ENCODE assay signal across 8 cellular contexts in the genomic region with DNA sequence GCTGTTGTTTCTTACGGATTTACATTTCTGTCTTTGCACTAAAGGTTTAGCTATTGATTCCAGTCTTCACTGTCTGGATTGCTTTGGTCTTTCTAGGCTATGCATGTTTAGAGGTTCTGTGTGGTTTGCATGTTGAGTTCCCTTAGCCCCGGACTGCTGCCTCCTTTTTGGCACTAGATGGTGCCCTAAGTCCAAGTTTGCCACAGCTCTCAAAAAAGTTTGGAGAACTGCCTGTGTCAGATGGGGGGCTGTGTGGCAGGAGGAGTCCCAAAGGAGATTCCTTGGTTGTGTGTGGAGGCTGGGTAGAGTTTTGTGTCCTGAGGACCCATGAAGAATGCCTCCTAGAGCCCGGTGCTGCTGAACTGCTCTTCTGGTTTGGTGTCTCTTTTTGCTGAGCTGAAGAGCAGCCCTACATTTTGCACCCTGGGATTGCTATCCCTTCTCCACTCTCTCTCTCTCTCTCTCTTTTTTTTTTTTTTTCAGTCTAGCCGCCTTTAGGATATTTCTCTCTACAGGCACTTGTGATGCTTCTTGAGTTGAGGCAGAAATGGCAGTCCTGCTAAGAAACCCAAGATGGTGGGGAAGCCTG.
DNase-seq lines count a peak whose midpoint lies in the region; ATAC-seq and TF ChIP-seq lines count a peak whose summit lies in the region.

No MANE protein-coding gene starts in this region.

- H3K4me1 ChIP-seq in left ventricle myocardium inferior = no peaks in the 10 kb centered on the region

- POLR2A ChIA-PET in GM10248 (lab: Yijun Ruan, JAX) = no interaction called here

- no peak overlapping the region for H3K27ac Mint-ChIP-seq in HFFc6
- no peak overlapping the region for H3K27ac Mint-ChIP-seq in activated T-helper 1 cell treated with anti-CD3 and anti-CD28 coated beads, Interleukin-12 subunit alpha, Interleukin-12 subunit beta, Interleukin-2, Interleukin-4 antibody, amounts not matched to agents 30 ng/mL and 10 ng/mL and 1 ng/mL, durations not matched to agents 14 hours and 24 hours and 36 hours
- no peak overlapping the region for H3K27ac Mint-ChIP-seq in stimulated activated naive B cell treated with anti-CD40 and anti-IgM and Interleukin-4, amounts not matched to agents 10 μg/mL and 1 μg/mL and 100 μg/mL, for 72 hours

- no peak overlapping the region for H3K4me3 Mint-ChIP-seq in HFFc6
- no peak overlapping the region for H3K4me3 Mint-ChIP-seq in activated T-helper 1 cell treated with anti-CD3 and anti-CD28 coated beads, Interleukin-12 subunit alpha, Interleukin-12 subunit beta, Interleukin-2, Interleukin-4 antibody, amounts not matched to agents 30 ng/mL and 10 ng/mL and 1 ng/mL, durations not matched to agents 14 hours and 24 hours and 36 hours
- H3K4me3 Mint-ChIP-seq in stimulated activated naive B cell treated with anti-CD40 and anti-IgM and Interleukin-4, amounts not matched to agents 10 μg/mL and 1 μg/mL and 100 μg/mL, for 72 hours = no peak overlapping the region

- no peaks in the 10 kb centered on the region; the same call in 1 of the 2 replicates for H3K36me3 Mint-ChIP-seq in HFFc6 (ENCODE audit: low read depth)
- no peaks in the 10 kb centered on the region for H3K36me3 Mint-ChIP-seq in activated T-helper 1 cell treated with anti-CD3 and anti-CD28 coated beads, Interleukin-12 subunit alpha, Interleukin-12 subunit beta, Interleukin-2, Interleukin-4 antibody, amounts not matched to agents 30 ng/mL and 10 ng/mL and 1 ng/mL, durations not matched to agents 14 hours and 24 hours and 36 hours (ENCODE audit: low read depth)
- H3K36me3 Mint-ChIP-seq in stimulated activated naive B cell treated with anti-CD40 and anti-IgM and Interleukin-4, amounts not matched to agents 10 μg/mL and 1 μg/mL and 100 μg/mL, for 72 hours = no peaks in the 10 kb centered on the region

- intact Hi-C loops in activated T-helper 1 cell treated with anti-CD3 and anti-CD28 coated beads, Interleukin-12 subunit alpha, Interleukin-12 subunit beta, Interleukin-2, Interleukin-4 antibody, amounts not matched to agents 30 ng/mL and 10 ng/mL and 1 ng/mL, durations not matched to agents 14 hours and 24 hours and 36 hours (cut with micrococcal nuclease) = loop anchor here (1.0 to 5.0 kb wide), 4 partner anchors 124 to 380 kb away; no protein-coding TSS in a partner anchor
- intact Hi-C loops in left ventricle myocardium inferior (cut with micrococcal nuclease) = loop anchor here (5.0 kb wide), 1 partner anchor 381 kb away; no protein-coding TSS in a partner anchor

- no peak overlapping the region for H3K4me3 ChIP-seq in left ventricle myocardium inferior

- DNase-seq in A172 (ENCODE audit: low spot score) (peak; percentile 18), GM10248 (ENCODE audit: extremely low spot score) (peak; percentile 32), HFFc6 (peak; percentile 64), NCI-H226 (peak; percentile 15), left ventricle myocardium inferior (no peak)
- DNase-seq in activated T-helper 1 cell treated with anti-CD3 and anti-CD28 coated beads, Interleukin-12 subunit alpha, Interleukin-12 subunit beta, Interleukin-2, Interleukin-4 antibody, amounts not matched to agents 30 ng/mL and 10 ng/mL and 1 ng/mL, durations not matched to agents 14 hours and 24 hours and 36 hours (ENCODE audit: low spot score) = peak; percentile 11
- DNase-seq in stimulated activated naive B cell treated with anti-CD40 and anti-IgM and Interleukin-4, amounts not matched to agents 10 μg/mL and 1 μg/mL and 100 μg/mL, for 72 hours = peak; percentile 13
- no peak for DNase-seq in activated effector memory CD4-positive, alpha-beta T cell treated with anti-CD3 and anti-CD28 coated beads, Interleukin-2, amount 50 U/mL, for 16 hours

- H3K4me1 Mint-ChIP-seq in HFFc6 (ENCODE audit: low read depth) = peaks cover 21% of the 10 kb centered on the region
- no peaks in the 10 kb centered on the region for H3K4me1 Mint-ChIP-seq in activated T-helper 1 cell treated with anti-CD3 and anti-CD28 coated beads, Interleukin-12 subunit alpha, Interleukin-12 subunit beta, Interleukin-2, Interleukin-4 antibody, amounts not matched to agents 30 ng/mL and 10 ng/mL and 1 ng/mL, durations not matched to agents 14 hours and 24 hours and 36 hours (ENCODE audit: low read depth)
- H3K4me1 Mint-ChIP-seq in stimulated activated naive B cell treated with anti-CD40 and anti-IgM and Interleukin-4, amounts not matched to agents 10 μg/mL and 1 μg/mL and 100 μg/mL, for 72 hours = no peaks in the 10 kb centered on the region

- peaks cover 1% of the 10 kb centered on the region for H3K27me3 Mint-ChIP-seq in HFFc6 (ENCODE audit: insufficient read depth)
- peaks cover 51% of the 10 kb centered on the region for H3K27me3 Mint-ChIP-seq in activated T-helper 1 cell treated with anti-CD3 and anti-CD28 coated beads, Interleukin-12 subunit alpha, Interleukin-12 subunit beta, Interleukin-2, Interleukin-4 antibody, amounts not matched to agents 30 ng/mL and 10 ng/mL and 1 ng/mL, durations not matched to agents 14 hours and 24 hours and 36 hours (ENCODE audit: insufficient read depth)
- H3K27me3 Mint-ChIP-seq in stimulated activated naive B cell treated with anti-CD40 and anti-IgM and Interleukin-4, amounts not matched to agents 10 μg/mL and 1 μg/mL and 100 μg/mL, for 72 hours = peaks cover 5 to 15% of the 10 kb centered on the region in 2 donors

- ATAC-seq in stimulated activated naive B cell treated with anti-CD40 and anti-IgM and Interleukin-4, amounts not matched to agents 10 μg/mL and 1 μg/mL and 100 μg/mL, for 72 hours (replicated peaks) = peak; percentile 69

- no peak overlapping the region for H3K27ac ChIP-seq in left ventricle myocardium inferior (replicated peaks)

- H3K9me3 ChIP-seq in left ventricle myocardium inferior (replicated peaks) = peaks cover 8% of the 10 kb centered on the region

- H3K9me3 Mint-ChIP-seq in HFFc6 = no peaks in the 10 kb centered on the region; the same call in 1 of the 2 replicates
- H3K9me3 Mint-ChIP-seq in activated T-helper 1 cell treated with anti-CD3 and anti-CD28 coated beads, Interleukin-12 subunit alpha, Interleukin-12 subunit beta, Interleukin-2, Interleukin-4 antibody, amounts not matched to agents 30 ng/mL and 10 ng/mL and 1 ng/mL, durations not matched to agents 14 hours and 24 hours and 36 hours = peaks cover 7% of the 10 kb centered on the region
- H3K9me3 Mint-ChIP-seq in stimulated activated naive B cell treated with anti-CD40 and anti-IgM and Interleukin-4, amounts not matched to agents 10 μg/mL and 1 μg/mL and 100 μg/mL, for 72 hours = peaks cover 2 to 5% of the 10 kb centered on the region in 2 donors

- H3K27me3 ChIP-seq in left ventricle myocardium inferior (ENCODE audit: low read depth) = no peaks in the 10 kb centered on the region

- TF ChIP-seq CTCF in GM10248 (IDR thresholded peaks at IDR 0.05; ENCODE audit: control extremely low read depth, extremely low read depth, low read depth, missing control alignments) (peak; percentile 62), HFFc6 (IDR thresholded peaks at IDR 0.05) (peak; percentile 79), left ventricle myocardium inferior (IDR thresholded peaks at IDR 0.05; ENCODE audit: borderline replicate concordance) (peak; percentile 76)

- CTCF ChIA-PET in GM10248 (lab: Yijun Ruan, JAX) = interaction anchor here (0.6 to 2.4 kb wide), 9 partner anchors 8 to 389 kb away, joined by 3 to 10 read pairs (median 4); no protein-coding TSS in a partner anchor

- H3K36me3 ChIP-seq in left ventricle myocardium inferior = no peaks in the 10 kb centered on the region

Comparison
In these comparisons a context has a peak if more than half of its experiments do, and no peak if none do; other contexts are left out.
1. DNase-seq: peak in A172 (single experiment), GM10248 (single experiment), HFFc6 (single experiment), NCI-H226 (single experiment), activated T-helper 1 cell treated with anti-CD3 and anti-CD28 coated beads, Interleukin-12 subunit alpha, Interleukin-12 subunit beta, Interleukin-2, Interleukin-4 antibody, amounts not matched to agents 30 ng/mL and 10 ng/mL and 1 ng/mL, durations not matched to agents 14 hours and 24 hours and 36 hours (single experiment) and stimulated activated naive B cell treated with anti-CD40 and anti-IgM and Interleukin-4, amounts not matched to agents 10 μg/mL and 1 μg/mL and 100 μg/mL, for 72 hours (single experiment); none in left ventricle myocardium inferior (single experiment) and activated effector memory CD4-positive, alpha-beta T cell treated with anti-CD3 and anti-CD28 coated beads, Interleukin-2, amount 50 U/mL, for 16 hours (single experiment).
2. Peak in every context shown above with its lines, with median percentiles within 50 percentile points of each other: CTCF ChIP-seq.